Comparison of ENCODE assay signal across 7 cellular contexts in the genomic region with DNA sequence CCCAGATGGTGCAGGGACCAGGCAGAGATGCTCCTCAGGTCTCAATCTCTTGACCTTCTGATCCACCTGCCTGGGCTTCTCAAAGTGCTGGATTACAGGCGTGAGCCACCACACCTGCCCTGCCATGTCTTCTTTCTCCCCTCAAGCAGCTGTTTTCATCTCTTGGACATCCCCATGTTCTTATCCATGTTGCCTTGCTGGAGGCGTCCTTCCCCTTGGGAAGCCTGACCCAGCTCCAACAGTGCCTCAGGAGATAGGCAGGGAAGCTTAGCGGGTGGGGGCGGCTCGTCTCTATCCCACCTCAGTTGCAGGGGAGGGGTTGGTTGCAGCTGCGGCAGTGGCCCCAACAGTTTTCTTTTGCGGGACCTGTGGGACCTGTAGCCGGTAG.
"Had no signal": no experiment of that assay in that cellular context is flagged by ENCODE, and none has a peak within 500 bp of the region (broad histone marks: within the 10 kb centered on the region; RNA-seq: fewer than 3 reads in every experiment).

No MANE protein-coding gene starts in this region.

- ATAC-seq: HCT116, HepG2 had no signal

- DNase-seq: GM23248, GOT3, H7, HFFc6, KBM-7 had no signal

- FAIRE-seq: HepG2 had no signal
